In genomic region chr11:32809313-32809712, GRCh38 we compare ENCODE assay signal across 8 cellular contexts. TPM values are rescaled to one million over a fixed set of nuclear protein-coding genes. Genes with fewer than 3 reads are reported as not detected.
A peak's percentile ranks its signal among the peaks of the same experiment; 100 is the strongest.
DNase-seq lines count a peak whose midpoint lies in the region; ATAC-seq and TF ChIP-seq lines count a peak whose summit lies in the region.

No MANE protein-coding gene starts in this region.

- H3K4me2 ChIP-seq in neural progenitor cell = no peak overlapping the region

- TF ChIP-seq POLR2A in upper lobe of left lung (IDR thresholded peaks at IDR 0.05) = no peak

- H3K27ac Mint-ChIP-seq in neural progenitor cell = no peak overlapping the region

- no peak for TF ChIP-seq EP300 in upper lobe of left lung (IDR thresholded peaks at IDR 0.05)

- H3K4me1 Mint-ChIP-seq in neural progenitor cell = no peaks in the 10 kb centered on the region

- ATAC-seq in GM21515 (IDR thresholded peaks at IDR 0.05; ENCODE audit: unreplicated experiment) (peak; percentile 99), upper lobe of left lung (ENCODE audit: low FRiP score in 2 of 2) (peak; percentile 82 to 90)

- H3K27me3 ChIP-seq in neural progenitor cell (no peaks in the 10 kb centered on the region), upper lobe of left lung (no peaks in the 10 kb centered on the region)

- peak; percentile 72 for DNase-seq in Daoy (ENCODE audit: low read depth)
- DNase-seq in HK-2 (ENCODE audit: unreplicated experiment) = peak; percentile 38
- DNase-seq in NCI-H748 (lab: John Stamatoyannopoulos, UW; ENCODE audit: unreplicated experiment) = peak; percentile 71
- peak; percentile 64 for DNase-seq in activated CD8-positive, alpha-beta memory T cell treated with anti-CD3 and anti-CD28 coated beads for 24 hours
- peak; percentile 79 for DNase-seq in fibroblast of peridontal ligament (ENCODE audit: extremely low read depth)
- DNase-seq in neural progenitor cell (ENCODE audit: low spot score) = peak; percentile 83
- DNase-seq in upper lobe of left lung = peak in 1 of 2 donors; percentile 80

- H3K36me3 Mint-ChIP-seq in neural progenitor cell = no peaks in the 10 kb centered on the region

- H3K4me1 ChIP-seq in neural progenitor cell (no peaks in the 10 kb centered on the region), upper lobe of left lung (no peaks in the 10 kb centered on the region)

- no peaks in the 10 kb centered on the region for H4K20me1 ChIP-seq in neural progenitor cell (ENCODE audit: low read depth)

- no peak overlapping the region for H3K9ac ChIP-seq in neural progenitor cell

- 31 to 37% methylated on average over 3 of the region's 3 CpGs for WGBS in upper lobe of left lung, 2 donors

- H3K36me3 ChIP-seq in neural progenitor cell (no peaks in the 10 kb centered on the region), upper lobe of left lung (no peaks in the 10 kb centered on the region)

- no peaks in the 10 kb centered on the region for H3F3A ChIP-seq in neural progenitor cell (ENCODE audit: low read depth)

- no peaks in the 10 kb centered on the region for H3K9me3 Mint-ChIP-seq in neural progenitor cell

- H3K4me3 Mint-ChIP-seq in neural progenitor cell = no peak overlapping the region

- TF ChIP-seq CTCF in neural progenitor cell (IDR thresholded peaks at IDR 0.05) (peak; percentile 93), upper lobe of left lung (IDR thresholded peaks at IDR 0.05) (peak; percentile 40 to 60 (median 51))

- H3K79me2 ChIP-seq in neural progenitor cell (ENCODE audit: low read depth) = no peaks in the 10 kb centered on the region

- no peak overlapping the region for H3K27ac ChIP-seq in neural progenitor cell
- H3K27ac ChIP-seq in upper lobe of left lung = no peak overlapping the region

- H3K9me3 ChIP-seq in neural progenitor cell (ENCODE audit: low read depth) (no peaks in the 10 kb centered on the region), upper lobe of left lung (no peaks in the 10 kb centered on the region)

- H3K4me3 ChIP-seq in neural progenitor cell (no peak overlapping the region), upper lobe of left lung (no peak overlapping the region)

- no peaks in the 10 kb centered on the region for H3K27me3 Mint-ChIP-seq in neural progenitor cell (ENCODE audit: insufficient read depth, low read depth)

- H2AFZ ChIP-seq in neural progenitor cell (replicated peaks) = peak overlapping the region; percentile 94

RNA-seq across cellular contexts. Expression of gene CCDC73, which starts 14.9 kb away (rescaled TPM):
- not detected in 2 replicates for total RNA-seq in Daoy (2014; rRNA removed; shearing (Covaris generic))
- not detected in 2 replicates for total RNA-seq in neural progenitor cell (ENCODE audit: low replicate concordance)
- total RNA-seq in upper lobe of left lung = under 1 TPM in 2 of 6 donors, not detected in 4; 0.15 to 0.20 TPM

RNA-seq across cellular contexts. Expression of gene PRRG4, which starts 20.4 kb away (rescaled TPM):
- 0.54 and 1.7 TPM in 2 replicates for total RNA-seq in Daoy (2014; rRNA removed; shearing (Covaris generic))
- total RNA-seq in neural progenitor cell (ENCODE audit: low replicate concordance) = 0.06 and 0.19 TPM in 2 replicates
- total RNA-seq in upper lobe of left lung = 10 to 100 TPM in 3 of 6 donors, 1 to 10 TPM in 3; 5.2 to 33.6 (median 9.6) TPM
